In genomic region chr22:30858976-30859713, GRCh38 we compare ENCODE assay signal across 15 cellular contexts.
"Had no signal": no experiment of that assay in that cellular context is flagged by ENCODE, and none has a peak within 500 bp of the region (broad histone marks: within the 10 kb centered on the region; RNA-seq: fewer than 3 reads in every experiment).

No MANE protein-coding gene starts in this region.

- H3K27ac Mint-ChIP-seq: activated CD4-positive, alpha-beta memory T cell treated with anti-CD3 and anti-CD28 coated beads for 36 hours; activated naive CD4-positive, alpha-beta T cell treated with anti-CD3 and anti-CD28 coated beads, Interleukin-2, amount 10 ng/mL, durations not matched to agents 7 days and 5 days; mesothelial cell of epicardium; naive B cell; stimulated activated effector memory CD8-positive, alpha-beta T cell treated with anti-CD3 and anti-CD28 coated beads, Interleukin-12 subunit alpha, Interleukin-12 subunit beta, amount 100 ng/mL, for 72 hours; T-cell had no signal

- H3K9me3 Mint-ChIP-seq: activated naive CD4-positive, alpha-beta T cell treated with anti-CD3 and anti-CD28 coated beads, Interleukin-2, amount 10 ng/mL, durations not matched to agents 7 days and 5 days; T-cell had no signal

- ATAC-seq: heart left ventricle; right cardiac atrium; stimulated activated effector memory CD8-positive, alpha-beta T cell treated with anti-CD3 and anti-CD28 coated beads, Interleukin-12 subunit alpha, Interleukin-12 subunit beta, amount 100 ng/mL, for 72 hours; T-cell had no signal

- H3K36me3 Mint-ChIP-seq: activated naive CD4-positive, alpha-beta T cell treated with anti-CD3 and anti-CD28 coated beads, Interleukin-2, amount 10 ng/mL, durations not matched to agents 7 days and 5 days; mesothelial cell of epicardium; naive B cell; stimulated activated effector memory CD8-positive, alpha-beta T cell treated with anti-CD3 and anti-CD28 coated beads, Interleukin-12 subunit alpha, Interleukin-12 subunit beta, amount 100 ng/mL, for 72 hours; T-cell had no signal

- H3K4me1 Mint-ChIP-seq: activated naive CD4-positive, alpha-beta T cell treated with anti-CD3 and anti-CD28 coated beads, Interleukin-2, amount 10 ng/mL, durations not matched to agents 7 days and 5 days; naive B cell; stimulated activated effector memory CD8-positive, alpha-beta T cell treated with anti-CD3 and anti-CD28 coated beads, Interleukin-12 subunit alpha, Interleukin-12 subunit beta, amount 100 ng/mL, for 72 hours; T-cell had no signal

- H3K27me3 ChIP-seq: colonic mucosa, heart left ventricle had no signal

- H3K4me1 ChIP-seq: colonic mucosa, heart left ventricle, left ventricle myocardium inferior had no signal

- H3K4me3 Mint-ChIP-seq: activated CD4-positive, alpha-beta memory T cell treated with anti-CD3 and anti-CD28 coated beads for 36 hours; activated naive CD4-positive, alpha-beta T cell treated with anti-CD3 and anti-CD28 coated beads, Interleukin-2, amount 10 ng/mL, durations not matched to agents 7 days and 5 days; mesothelial cell of epicardium; naive B cell; stimulated activated effector memory CD8-positive, alpha-beta T cell treated with anti-CD3 and anti-CD28 coated beads, Interleukin-12 subunit alpha, Interleukin-12 subunit beta, amount 100 ng/mL, for 72 hours; T-cell had no signal

- H3K4me3 ChIP-seq: colonic mucosa, heart left ventricle, left ventricle myocardium inferior had no signal

- DNase-seq: activated CD4-positive, alpha-beta memory T cell treated with anti-CD3 and anti-CD28 coated beads for 36 hours; activated CD4-positive, alpha-beta T cell treated with anti-CD3 and anti-CD28 coated beads for 1 hour; activated naive CD4-positive, alpha-beta T cell treated with anti-CD3 and anti-CD28 coated beads, Interleukin-2, amount 10 ng/mL, durations not matched to agents 7 days and 5 days; heart left ventricle; islet precursor cell; left ventricle myocardium inferior; naive B cell; right cardiac atrium; small intestine; T1000; trophoblast cell had no signal

- H3K27ac ChIP-seq: colonic mucosa, heart left ventricle, left ventricle myocardium inferior had no signal

- H3K27me3 Mint-ChIP-seq: activated CD4-positive, alpha-beta memory T cell treated with anti-CD3 and anti-CD28 coated beads for 36 hours; activated naive CD4-positive, alpha-beta T cell treated with anti-CD3 and anti-CD28 coated beads, Interleukin-2, amount 10 ng/mL, durations not matched to agents 7 days and 5 days had no signal

- H3K36me3 ChIP-seq: colonic mucosa, heart left ventricle, left ventricle myocardium inferior had no signal

- H3K9me3 ChIP-seq: colonic mucosa, left ventricle myocardium inferior had no signal
